Comparison of ENCODE assay signal across 28 cellular contexts in the genomic region with DNA sequence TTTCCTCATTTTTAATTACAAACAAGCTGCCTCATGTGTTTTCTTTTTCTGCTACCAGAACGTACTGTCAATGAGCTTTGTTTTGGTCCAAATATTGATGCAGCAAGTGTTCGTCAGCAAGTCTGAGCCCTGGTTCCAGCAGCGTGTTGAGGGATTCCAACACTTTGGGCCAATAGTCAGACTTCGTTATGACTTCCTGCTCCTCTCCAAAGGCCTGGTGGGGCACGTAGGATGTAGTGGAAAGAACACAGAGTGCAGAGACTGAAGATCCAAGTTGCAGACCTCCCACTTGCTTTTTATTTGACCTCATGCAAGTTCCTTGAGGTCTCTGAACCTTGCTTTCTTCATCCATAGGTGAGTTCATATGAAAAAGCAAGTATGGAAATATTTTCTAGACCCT.
"Had no signal": no experiment of that assay in that cellular context is flagged by ENCODE, and none has a peak within 500 bp of the region (broad histone marks: within the 10 kb centered on the region; RNA-seq: fewer than 3 reads in every experiment).

No MANE protein-coding gene starts in this region.

- ATAC-seq: naive thymus-derived CD8-positive, alpha-beta T cell; natural killer cell treated with Interleukin-12 subunit alpha and Interleukin-12 subunit beta and Interleukin-15 and Interleukin-18, amount 100 ng/mL, for 72 hours; pancreas; right cardiac atrium; right lobe of liver; stimulated activated memory B cell treated with anti-CD40 and anti-IgM and Interleukin-4, amounts not matched to agents 10 μg/mL and 1 μg/mL and 100 μg/mL, for 72 hours; stimulated activated naive CD8-positive, alpha-beta T cell treated with anti-CD3 and anti-CD28 coated beads, Interleukin-15, amount 100 ng/mL, for 72 hours; stimulated activated naive CD8-positive, alpha-beta T cell treated with anti-CD3 and anti-CD28 coated beads, Interleukin-15, Interleukin-2, amounts not matched to agents 100 U/mL and 50 U/mL, for 24 hours had no signal

- H3K9me3 Mint-ChIP-seq: natural killer cell treated with Interleukin-12 subunit alpha and Interleukin-12 subunit beta and Interleukin-15 and Interleukin-18, amount 100 ng/mL, for 72 hours; stimulated activated memory B cell treated with anti-CD40 and anti-IgM and Interleukin-4, amounts not matched to agents 10 μg/mL and 1 μg/mL and 100 μg/mL, for 72 hours; stimulated activated naive CD8-positive, alpha-beta T cell treated with anti-CD3 and anti-CD28 coated beads, Interleukin-15, amount 100 ng/mL, for 72 hours had no signal

- DNase-seq: naive thymus-derived CD8-positive, alpha-beta T cell; nephron progenitor cell; nucleus accumbens; pancreas; right cardiac atrium; right lobe of liver; spleen; stimulated activated CD4-positive, alpha-beta T cell treated with anti-CD3 and anti-CD28 coated beads, Interleukin-12 subunit alpha, Interleukin-12 subunit beta, amount 100 ng/mL, for 4 hours; stimulated activated CD4-positive, alpha-beta T cell treated with anti-CD3 and anti-CD28 coated beads, Interleukin-1b, Interleukin-23, amount 100 ng/mL, for 48 hours; stimulated activated CD4-positive, alpha-beta T cell treated with anti-CD3 and anti-CD28 coated beads, Interleukin-4, amount 100 ng/mL, for 1 hour; stimulated activated CD4-positive, alpha-beta T cell treated with anti-CD3 and anti-CD28 coated beads, Interleukin-4, amount 100 ng/mL, for 4 hours; stimulated activated CD8-positive, alpha-beta memory T cell treated with anti-CD3 and anti-CD28 coated beads, Interleukin-4, amount 100 ng/mL, for 48 hours; stimulated activated naive CD4-positive, alpha-beta T cell; stimulated activated naive CD8-positive, alpha-beta T cell treated with anti-CD3 and anti-CD28 coated beads, Interleukin-15, amount 100 ng/mL, for 72 hours; stimulated activated naive CD8-positive, alpha-beta T cell treated with anti-CD3 and anti-CD28 coated beads, Interleukin-15, Interleukin-2, amounts not matched to agents 100 U/mL and 50 U/mL, for 24 hours; substantia nigra; thyroid gland; upper lobe of left lung had no signal

- H3K4me3 ChIP-seq: pancreas, prostate gland, right lobe of liver, skin epidermis, smooth muscle cell, spleen, thoracic aorta, thyroid gland, tibial nerve, upper lobe of left lung, vagina had no signal

- H3K4me1 Mint-ChIP-seq: naive thymus-derived CD8-positive, alpha-beta T cell; stimulated activated memory B cell treated with anti-CD40 and anti-IgM and Interleukin-4, amounts not matched to agents 10 μg/mL and 1 μg/mL and 100 μg/mL, for 72 hours; stimulated activated naive CD8-positive, alpha-beta T cell treated with anti-CD3 and anti-CD28 coated beads, Interleukin-15, amount 100 ng/mL, for 72 hours had no signal

- H3K27me3 ChIP-seq: neutrophil, pancreas, right lobe of liver, spleen, thyroid gland, tibial nerve, upper lobe of left lung, vagina had no signal

- H3K9me3 ChIP-seq: neutrophil, pancreas, prostate gland, right lobe of liver, spleen, thoracic aorta, thyroid gland, tibial nerve, upper lobe of left lung, vagina had no signal

- H3K27ac ChIP-seq: neutrophil, pancreas, prostate gland, right lobe of liver, spleen, thoracic aorta, thyroid gland, upper lobe of left lung, vagina had no signal

- H3K4me1 ChIP-seq: prostate gland, upper lobe of left lung, vagina had no signal

- H3K4me2 ChIP-seq: smooth muscle cell had no signal

- H3K36me3 Mint-ChIP-seq: naive thymus-derived CD8-positive, alpha-beta T cell; natural killer cell treated with Interleukin-12 subunit alpha and Interleukin-12 subunit beta and Interleukin-15 and Interleukin-18, amount 100 ng/mL, for 72 hours; stimulated activated memory B cell treated with anti-CD40 and anti-IgM and Interleukin-4, amounts not matched to agents 10 μg/mL and 1 μg/mL and 100 μg/mL, for 72 hours had no signal

- H3K27ac Mint-ChIP-seq: naive thymus-derived CD8-positive, alpha-beta T cell; natural killer cell treated with Interleukin-12 subunit alpha and Interleukin-12 subunit beta and Interleukin-15 and Interleukin-18, amount 100 ng/mL, for 72 hours; nephron progenitor cell; stimulated activated memory B cell treated with anti-CD40 and anti-IgM and Interleukin-4, amounts not matched to agents 10 μg/mL and 1 μg/mL and 100 μg/mL, for 72 hours; stimulated activated naive CD8-positive, alpha-beta T cell treated with anti-CD3 and anti-CD28 coated beads, Interleukin-15, amount 100 ng/mL, for 72 hours had no signal

- H3K36me3 ChIP-seq: neutrophil, pancreas, prostate gland, right lobe of liver, spleen, thoracic aorta, thyroid gland, tibial nerve, upper lobe of left lung, vagina had no signal

- H3K27me3 Mint-ChIP-seq: natural killer cell treated with Interleukin-12 subunit alpha and Interleukin-12 subunit beta and Interleukin-15 and Interleukin-18, amount 100 ng/mL, for 72 hours had no signal

- H3K4me3 Mint-ChIP-seq: naive thymus-derived CD8-positive, alpha-beta T cell; natural killer cell treated with Interleukin-12 subunit alpha and Interleukin-12 subunit beta and Interleukin-15 and Interleukin-18, amount 100 ng/mL, for 72 hours; nephron progenitor cell; neural crest cell; stimulated activated memory B cell treated with anti-CD40 and anti-IgM and Interleukin-4, amounts not matched to agents 10 μg/mL and 1 μg/mL and 100 μg/mL, for 72 hours; stimulated activated naive CD8-positive, alpha-beta T cell treated with anti-CD3 and anti-CD28 coated beads, Interleukin-15, amount 100 ng/mL, for 72 hours had no signal
